Comparison of ENCODE assay signal across 9 cellular contexts in the genomic region with DNA sequence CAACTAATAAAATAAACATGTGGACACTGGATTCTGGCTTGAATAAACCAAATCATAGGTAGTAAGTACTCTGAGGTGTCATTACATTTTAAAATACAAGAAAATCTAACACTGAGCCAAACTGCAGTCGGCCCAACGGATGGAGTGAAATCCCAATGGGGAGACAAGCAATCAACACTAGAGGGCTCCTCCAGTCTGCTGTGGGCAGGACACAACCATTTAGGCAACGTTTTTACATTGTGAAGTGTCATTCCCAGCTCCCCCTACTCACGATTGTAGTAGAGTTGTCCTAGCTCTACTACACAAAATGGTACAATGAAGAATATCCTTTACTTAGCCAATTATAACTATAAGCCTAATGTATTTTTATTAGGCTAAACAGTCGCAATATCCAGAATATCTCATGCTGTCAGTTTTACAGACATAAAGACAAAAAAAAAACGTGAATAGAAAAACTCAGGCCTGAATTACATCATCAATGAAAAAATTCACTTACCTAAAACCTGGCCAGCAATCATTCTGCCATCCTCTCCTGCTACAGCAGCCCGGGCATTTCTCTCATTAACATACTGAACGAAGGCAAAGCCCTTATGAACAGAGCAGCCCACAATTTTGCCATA. TPM values are rescaled to one million over a fixed set of nuclear protein-coding genes. Genes with fewer than 3 reads are reported as not detected.
A peak's percentile ranks its signal among the peaks of the same experiment; 100 is the strongest.
DNase-seq lines count a peak whose midpoint lies in the region; ATAC-seq, FAIRE-seq and TF ChIP-seq lines count a peak whose summit lies in the region.
"Had no signal": no experiment of that assay in that cellular context is flagged by ENCODE, and none has a peak within 500 bp of the region (broad histone marks: within the 10 kb centered on the region; RNA-seq: fewer than 3 reads in every experiment).

No MANE protein-coding gene starts in this region.

- H3K9me3 ChIP-seq in OCI-LY7 (ENCODE audit: low read length) (no peaks in the 10 kb centered on the region), endothelial cell of umbilical vein (replicated peaks; ENCODE audit: control insufficient read depth, insufficient read depth, low read length) (no peaks in the 10 kb centered on the region), pancreas (no peaks in the 10 kb centered on the region)

- FAIRE-seq in endothelial cell of umbilical vein (lab: Jason Lieb, UNC): no peak
- FAIRE-seq in pancreas (lab: Jason Lieb, UNC): no peak

- peaks cover 78% of the 10 kb centered on the region for H3K36me3 Mint-ChIP-seq in activated CD4-positive, alpha-beta T cell treated with anti-CD3 and anti-CD28 coated beads for 36 hours (ENCODE audit: low read depth)

- TF ChIP-seq POLR2A in endothelial cell of umbilical vein (IDR thresholded peaks at IDR 0.05; ENCODE audit: low read depth, low read length): no peak

- H3K27ac ChIP-seq in OCI-LY7 (ENCODE audit: low read depth, low read length, poor library complexity, severe bottlenecking): no peak overlapping the region
- H3K27ac ChIP-seq in endothelial cell of umbilical vein (ENCODE audit: insufficient read depth, low read depth, low read length): no peak overlapping the region
- H3K27ac ChIP-seq in pancreas: no peak overlapping the region

- H3K27me3 ChIP-seq in endothelial cell of umbilical vein (ENCODE audit: control insufficient read depth in 2 of 2, insufficient read depth in 2 of 2, low read length in 2 of 2) (no peaks in the 10 kb centered on the region), pancreas (no peaks in the 10 kb centered on the region)

- peak overlapping the region; percentile 32 for H3K4me3 Mint-ChIP-seq in activated CD4-positive, alpha-beta T cell treated with anti-CD3 and anti-CD28 coated beads for 36 hours

- POLR2A ChIA-PET in activated CD4-positive, alpha-beta T cell treated with anti-CD3 and anti-CD28 coated beads for 36 hours (lab: Charles Lee): no interaction called here
- POLR2A ChIA-PET in OCI-LY7 (lab: Charles Lee): no interaction called here
- POLR2A ChIA-PET in endothelial cell of umbilical vein (lab: Charles Lee): no interaction called here

- peak; percentile 32 for DNase-seq in activated CD4-positive, alpha-beta T cell treated with anti-CD3 and anti-CD28 coated beads for 36 hours
- DNase-seq in activated CD4-positive, alpha-beta T cell treated with anti-CD3 and anti-CD28 coated beads, Interleukin-2, amount 50 U/mL, for 48 hours: no peak
- DNase-seq in OCI-LY7 (ENCODE audit: low spot score): peak; percentile 16
- DNase-seq in endothelial cell of umbilical vein (ENCODE audit: low read depth, low spot score): no peak
- no peak for DNase-seq in pancreas
- no peak for DNase-seq in HK-2 (ENCODE audit: unreplicated experiment)
- no peak for DNase-seq in superior temporal gyrus (ENCODE audit: extremely low spot score)
- DNase-seq: stimulated activated CD4-positive, alpha-beta T cell treated with anti-CD3 and anti-CD28 coated beads, Interleukin-2, amount 100 ng/mL, for 24 hours had no signal

- H3K4me3 ChIP-seq in OCI-LY7 (ENCODE audit: low read depth, low read length, poor library complexity, severe bottlenecking) (no peak overlapping the region), endothelial cell of umbilical vein (replicated peaks in 1 of 3; ENCODE audit: insufficient read depth in 1 of 3, low read depth in 1 of 3, low read length in 3 of 3) (no peak overlapping the region), pancreas (no peak overlapping the region)

- BruUV-seq in OCI-LY7 (replicated peaks; lab: Mats Ljungman, UMichigan) (no TSS peak), endothelial cell of umbilical vein (replicated peaks; lab: Mats Ljungman, UMichigan) (no TSS peak)

- no peaks in the 10 kb centered on the region for H3K9me3 Mint-ChIP-seq in activated CD4-positive, alpha-beta T cell treated with anti-CD3 and anti-CD28 coated beads for 36 hours (ENCODE audit: low read depth)

- CTCF ChIA-PET in activated CD4-positive, alpha-beta T cell treated with anti-CD3 and anti-CD28 coated beads for 36 hours (lab: Charles Lee): interaction anchor here (0.6 to 1.0 kb wide), 3 partner anchors 14 to 186 kb away, joined by 3 to 4 read pairs (median 4); no protein-coding TSS in a partner anchor
- CTCF ChIA-PET in OCI-LY7 (lab: Charles Lee; ENCODE audit: unreplicated experiment): no interaction called here
- CTCF ChIA-PET in endothelial cell of umbilical vein (lab: Charles Lee): no interaction called here

- H2AFZ ChIP-seq in OCI-LY7 (ENCODE audit: low read length): no peak overlapping the region
- no peak overlapping the region for H2AFZ ChIP-seq in endothelial cell of umbilical vein (ENCODE audit: low read depth, low read length)

- H3K9me1 ChIP-seq in endothelial cell of umbilical vein (replicated peaks; ENCODE audit: control insufficient read depth, extremely low read depth, insufficient read depth, low read length): no peaks in the 10 kb centered on the region

- dilution Hi-C loops in endothelial cell of umbilical vein (cut with MboI; ENCODE audit: extremely low pct_ligation_motif_present, low sequenced_read_pairs): no loop called here

- peak overlapping the region; percentile 91 for H3K27ac Mint-ChIP-seq in activated CD4-positive, alpha-beta T cell treated with anti-CD3 and anti-CD28 coated beads for 36 hours

- H3K36me3 ChIP-seq in OCI-LY7 (ENCODE audit: insufficient read depth, low read length) (peaks cover 100% of the 10 kb centered on the region), endothelial cell of umbilical vein (ENCODE audit: control insufficient read depth in 2 of 2, extremely low read depth in 1 of 2, insufficient read depth in 2 of 2, low read length in 2 of 2) (peaks cover 20 to 34% of the 10 kb centered on the region in 2 experiments), pancreas (peaks cover 0 to 42% (median 18%) of the 10 kb centered on the region in 3 donors)

- H3K4me1 ChIP-seq in OCI-LY7 (ENCODE audit: insufficient read depth, low read length, poor library complexity, severe bottlenecking): peaks cover under 1% of the 10 kb centered on the region
- H3K4me1 ChIP-seq in endothelial cell of umbilical vein (ENCODE audit: control insufficient read depth, extremely low read depth, insufficient read depth, low read length): no peaks in the 10 kb centered on the region
- H3K4me1 ChIP-seq in pancreas: peaks cover 0 to 47% (median 29%) of the 10 kb centered on the region in 3 donors

- H3K4me2 ChIP-seq in OCI-LY7 (ENCODE audit: low read length) (no peak overlapping the region), endothelial cell of umbilical vein (ENCODE audit: insufficient read depth, low read length) (no peak overlapping the region)

- WGBS in pancreas, 2 donors: 37 to 39% methylated on average over 8 of the region's 8 CpGs

- peak; percentile 63 for TF ChIP-seq CTCF in OCI-LY7 (conservative IDR thresholded peaks at IDR 0.05; ENCODE audit: low read length)
- TF ChIP-seq CTCF in endothelial cell of umbilical vein (IDR thresholded peaks at IDR 0.05; ENCODE audit: extremely low read depth in 1 of 2, insufficient read depth in 1 of 2, low read depth in 1 of 2, low read length in 2 of 2): peak; percentile 5 to 22
- peak in 1 of 4 donors; percentile 16 for TF ChIP-seq CTCF in pancreas (IDR thresholded peaks at IDR 0.05)

- intact Hi-C loops in activated CD4-positive, alpha-beta T cell treated with anti-CD3 and anti-CD28 coated beads for 36 hours (cut with DNase I, micrococcal nuclease): loop anchor here (5.0 to 10.0 kb wide), 3 partner anchors 34 to 151 kb away; a partner anchor contains a TSS
- intact Hi-C loops in OCI-LY7 (cut with micrococcal nuclease; ENCODE audit: unreplicated experiment) (no loop called here), endothelial cell of umbilical vein (cut with micrococcal nuclease) (no loop called here), pancreas (cut with DNase I) (no loop called here)

- H4K20me1 ChIP-seq in OCI-LY7 (ENCODE audit: insufficient read depth, low read length): peaks cover 89% of the 10 kb centered on the region
- peaks cover 31% of the 10 kb centered on the region for H4K20me1 ChIP-seq in endothelial cell of umbilical vein (replicated peaks; ENCODE audit: control insufficient read depth, extremely low read depth, insufficient read depth, low read length)

- no peaks in the 10 kb centered on the region for H3K9me2 ChIP-seq in OCI-LY7 (ENCODE audit: insufficient read depth, low read length)

- H3K79me2 ChIP-seq in OCI-LY7 (ENCODE audit: insufficient read depth, low read depth, low read length) (peaks cover 100% of the 10 kb centered on the region), endothelial cell of umbilical vein (ENCODE audit: control insufficient read depth, insufficient read depth, low read length) (peaks cover 98% of the 10 kb centered on the region)

- H3K27me3 Mint-ChIP-seq in activated CD4-positive, alpha-beta T cell treated with anti-CD3 and anti-CD28 coated beads for 36 hours: no peaks in the 10 kb centered on the region

- H3K4me1 Mint-ChIP-seq in activated CD4-positive, alpha-beta T cell treated with anti-CD3 and anti-CD28 coated beads for 36 hours: peaks cover 87% of the 10 kb centered on the region

- ATAC-seq in activated CD4-positive, alpha-beta T cell treated with anti-CD3 and anti-CD28 coated beads for 36 hours: peak; percentile 28
- peak in 3 of 4 donors; percentile 45 to 60 (median 58) for ATAC-seq in pancreas
- ATAC-seq in HG02623 (IDR thresholded peaks at IDR 0.05; ENCODE audit: unreplicated experiment): no peak

- H3K9ac ChIP-seq in endothelial cell of umbilical vein (replicated peaks; ENCODE audit: extremely low read depth, insufficient read depth, low read length): no peak overlapping the region

RNA-seq across cellular contexts. Expression of a gene that starts 35.7 kb away (rescaled TPM):
- 1,000 to 10,000 TPM; 1,155 to 1,665 TPM for total RNA-seq in activated CD4-positive, alpha-beta T cell treated with anti-CD3 and anti-CD28 coated beads for 36 hours
- total RNA-seq in OCI-LY7 (2014; rRNA removed; shearing (Covaris generic)): 887 and 1,000 TPM in 2 replicates
- total RNA-seq in OCI-LY7 (2022) (897 and 969 TPM in 2 replicates), endothelial cell of umbilical vein (611 and 674 TPM in 2 replicates), pancreas (100 to 1,000 TPM; 118 to 257 (median 175) TPM)
- polyA plus RNA-seq in endothelial cell of umbilical vein (309 and 531 TPM in 2 replicates), pancreas (100 to 1,000 TPM; 259 to 269 TPM)
- 460 and 638 TPM in 2 replicates for polyA plus RNA-seq in endothelial cell of umbilical vein (2011; cell fraction: cytosol; rRNA removed)
- 352 and 493 TPM in 2 replicates for polyA plus RNA-seq in endothelial cell of umbilical vein (2011; cell fraction: nucleus; rRNA removed)
- 550 and 764 TPM in 2 replicates for polyA plus RNA-seq in endothelial cell of umbilical vein (2012)
- 926 and 952 TPM in 2 replicates for polyA minus RNA-seq in endothelial cell of umbilical vein
- 248 TPM for polyA minus RNA-seq in endothelial cell of umbilical vein (2011; cell fraction: cytosol; rRNA and poly(A)+ RNA removed)
- 514 and 693 TPM in 2 replicates for polyA minus RNA-seq in endothelial cell of umbilical vein (2011; cell fraction: nucleus; rRNA and poly(A)+ RNA removed)

RNA-seq across cellular contexts. Expression of a gene that starts 46.3 kb away (rescaled TPM):
- under 1 TPM; 0.14 to 0.21 TPM for total RNA-seq in activated CD4-positive, alpha-beta T cell treated with anti-CD3 and anti-CD28 coated beads for 36 hours
- total RNA-seq in OCI-LY7 (2014; rRNA removed; shearing (Covaris generic)): 0.13 TPM in 1 of 2 replicates, not detected in the other
- total RNA-seq in OCI-LY7 (2022): 0.39 and 0.51 TPM in 2 replicates
- total RNA-seq in endothelial cell of umbilical vein: not detected in 2 replicates
- not detected in 2 replicates for polyA plus RNA-seq in endothelial cell of umbilical vein
- not detected in 2 replicates for polyA plus RNA-seq in endothelial cell of umbilical vein (2011; cell fraction: cytosol; rRNA removed)
- not detected in 2 replicates for polyA plus RNA-seq in endothelial cell of umbilical vein (2011; cell fraction: nucleus; rRNA removed)
- 0.10 TPM in 1 of 2 replicates, not detected in the other for polyA plus RNA-seq in endothelial cell of umbilical vein (2012)
- polyA minus RNA-seq in endothelial cell of umbilical vein: not detected in 2 replicates
- not detected for polyA minus RNA-seq in endothelial cell of umbilical vein (2011; cell fraction: cytosol; rRNA and poly(A)+ RNA removed)
- not detected in 2 replicates for polyA minus RNA-seq in endothelial cell of umbilical vein (2011; cell fraction: nucleus; rRNA and poly(A)+ RNA removed)
- under 1 TPM in 3 of 6 donors, not detected in 3; 0.16 to 0.23 (median 0.21) TPM for total RNA-seq in pancreas
- polyA plus RNA-seq in pancreas: under 1 TPM; 0.08 to 0.31 TPM

Comparison
In these comparisons a context has a peak if more than half of its experiments do, and no peak if none do; other contexts are left out.
1. DNase-seq: peak in activated CD4-positive, alpha-beta T cell treated with anti-CD3 and anti-CD28 coated beads for 36 hours (single experiment) and OCI-LY7 (single experiment); none in activated CD4-positive, alpha-beta T cell treated with anti-CD3 and anti-CD28 coated beads, Interleukin-2, amount 50 U/mL, for 48 hours (0 of 2), endothelial cell of umbilical vein (single experiment), pancreas (0 of 6), HK-2 (single experiment) and superior temporal gyrus (single experiment).
2. intact Hi-C loops: an anchor here in activated CD4-positive, alpha-beta T cell treated with anti-CD3 and anti-CD28 coated beads for 36 hours (5.0 to 10.0 kb wide); none called in OCI-LY7, endothelial cell of umbilical vein and pancreas.